Comparison of ENCODE assay signal across 1 cellular context in the genomic region with DNA sequence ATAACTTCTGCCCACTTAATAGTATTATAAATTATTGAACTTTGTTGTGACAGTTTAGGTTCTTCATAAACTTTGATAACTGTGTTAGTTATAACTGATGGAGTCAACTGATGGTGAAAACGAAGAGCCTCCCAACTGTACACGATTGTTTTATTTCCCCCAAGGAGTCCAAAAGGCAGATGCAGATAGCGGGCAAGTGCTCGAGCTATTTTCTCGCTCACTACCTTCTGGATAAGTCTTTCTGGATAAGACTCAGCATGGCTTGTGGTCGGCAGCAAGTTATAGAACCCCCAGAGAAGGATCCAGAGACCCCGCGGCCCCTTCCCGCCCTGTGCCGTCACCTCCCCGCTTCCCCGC.
TF ChIP-seq lines count a peak whose summit lies in the region.

No MANE protein-coding gene starts in this region.

TF ChIP-seq in GM23338, 12 proteins besides CTCF, POLR2A, EP300 and RAD21 (continued from another document):
- TF ChIP-seq, protein P1, sequence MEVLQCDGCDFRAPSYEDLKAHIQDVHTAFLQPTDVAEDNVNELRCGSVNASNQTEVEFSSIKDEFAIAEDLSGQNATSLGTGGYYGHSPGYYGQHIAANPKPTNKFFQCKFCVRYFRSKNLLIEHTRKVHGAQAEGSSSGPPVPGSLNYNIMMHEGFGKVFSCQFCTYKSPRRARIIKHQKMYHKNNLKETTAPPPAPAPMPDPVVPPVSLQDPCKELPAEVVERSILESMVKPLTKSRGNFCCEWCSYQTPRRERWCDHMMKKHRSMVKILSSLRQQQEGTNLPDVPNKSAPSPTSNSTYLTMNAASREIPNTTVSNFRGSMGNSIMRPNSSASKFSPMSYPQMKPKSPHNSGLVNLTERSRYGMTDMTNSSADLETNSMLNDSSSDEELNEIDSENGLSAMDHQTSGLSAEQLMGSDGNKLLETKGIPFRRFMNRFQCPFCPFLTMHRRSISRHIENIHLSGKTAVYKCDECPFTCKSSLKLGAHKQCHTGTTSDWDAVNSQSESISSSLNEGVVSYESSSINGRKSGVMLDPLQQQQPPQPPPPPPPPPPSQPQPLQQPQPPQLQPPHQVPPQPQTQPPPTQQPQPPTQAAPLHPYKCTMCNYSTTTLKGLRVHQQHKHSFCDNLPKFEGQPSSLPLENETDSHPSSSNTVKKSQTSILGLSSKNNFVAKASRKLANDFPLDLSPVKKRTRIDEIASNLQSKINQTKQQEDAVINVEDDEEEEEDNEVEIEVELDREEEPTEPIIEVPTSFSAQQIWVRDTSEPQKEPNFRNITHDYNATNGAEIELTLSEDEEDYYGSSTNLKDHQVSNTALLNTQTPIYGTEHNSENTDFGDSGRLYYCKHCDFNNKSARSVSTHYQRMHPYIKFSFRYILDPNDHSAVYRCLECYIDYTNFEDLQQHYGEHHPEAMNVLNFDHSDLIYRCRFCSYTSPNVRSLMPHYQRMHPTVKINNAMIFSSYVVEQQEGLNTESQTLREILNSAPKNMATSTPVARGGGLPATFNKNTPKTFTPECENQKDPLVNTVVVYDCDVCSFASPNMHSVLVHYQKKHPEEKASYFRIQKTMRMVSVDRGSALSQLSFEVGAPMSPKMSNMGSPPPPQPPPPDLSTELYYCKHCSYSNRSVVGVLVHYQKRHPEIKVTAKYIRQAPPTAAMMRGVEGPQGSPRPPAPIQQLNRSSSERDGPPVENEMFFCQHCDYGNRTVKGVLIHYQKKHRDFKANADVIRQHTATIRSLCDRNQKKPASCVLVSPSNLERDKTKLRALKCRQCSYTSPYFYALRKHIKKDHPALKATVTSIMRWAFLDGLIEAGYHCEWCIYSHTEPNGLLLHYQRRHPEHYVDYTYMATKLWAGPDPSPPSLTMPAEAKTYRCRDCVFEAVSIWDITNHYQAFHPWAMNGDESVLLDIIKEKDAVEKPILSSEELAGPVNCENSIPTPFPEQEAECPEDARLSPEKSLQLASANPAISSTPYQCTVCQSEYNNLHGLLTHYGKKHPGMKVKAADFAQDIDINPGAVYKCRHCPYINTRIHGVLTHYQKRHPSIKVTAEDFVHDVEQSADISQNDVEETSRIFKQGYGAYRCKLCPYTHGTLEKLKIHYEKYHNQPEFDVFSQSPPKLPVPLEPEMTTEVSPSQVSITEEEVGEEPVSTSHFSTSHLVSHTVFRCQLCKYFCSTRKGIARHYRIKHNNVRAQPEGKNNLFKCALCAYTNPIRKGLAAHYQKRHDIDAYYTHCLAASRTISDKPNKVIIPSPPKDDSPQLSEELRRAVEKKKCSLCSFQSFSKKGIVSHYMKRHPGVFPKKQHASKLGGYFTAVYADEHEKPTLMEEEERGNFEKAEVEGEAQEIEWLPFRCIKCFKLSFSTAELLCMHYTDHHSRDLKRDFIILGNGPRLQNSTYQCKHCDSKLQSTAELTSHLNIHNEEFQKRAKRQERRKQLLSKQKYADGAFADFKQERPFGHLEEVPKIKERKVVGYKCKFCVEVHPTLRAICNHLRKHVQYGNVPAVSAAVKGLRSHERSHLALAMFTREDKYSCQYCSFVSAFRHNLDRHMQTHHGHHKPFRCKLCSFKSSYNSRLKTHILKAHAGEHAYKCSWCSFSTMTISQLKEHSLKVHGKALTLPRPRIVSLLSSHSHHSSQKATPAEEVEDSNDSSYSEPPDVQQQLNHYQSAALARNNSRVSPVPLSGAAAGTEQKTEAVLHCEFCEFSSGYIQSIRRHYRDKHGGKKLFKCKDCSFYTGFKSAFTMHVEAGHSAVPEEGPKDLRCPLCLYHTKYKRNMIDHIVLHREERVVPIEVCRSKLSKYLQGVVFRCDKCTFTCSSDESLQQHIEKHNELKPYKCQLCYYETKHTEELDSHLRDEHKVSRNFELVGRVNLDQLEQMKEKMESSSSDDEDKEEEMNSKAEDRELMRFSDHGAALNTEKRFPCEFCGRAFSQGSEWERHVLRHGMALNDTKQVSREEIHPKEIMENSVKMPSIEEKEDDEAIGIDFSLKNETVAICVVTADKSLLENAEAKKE (CRISPR knock-in tag; IDR thresholded peaks at IDR 0.05): no peak
- TF ChIP-seq ZNF331 (CRISPR knock-in tag; IDR thresholded peaks at IDR 0.05; ENCODE audit: low read depth) (no peak), ZNF114 (CRISPR knock-in tag; IDR thresholded peaks at IDR 0.05) (no peak), JUNB (IDR thresholded peaks at IDR 0.05; ENCODE audit: unreplicated experiment) (no peak)
